In genomic region chr16:8806272-8806983, GRCh38 we compare ENCODE assay signal across 9 cellular contexts.
"Had no signal": no experiment of that assay in that cellular context is flagged by ENCODE, and none has a peak within 500 bp of the region (broad histone marks: within the 10 kb centered on the region; RNA-seq: fewer than 3 reads in every experiment).

No MANE protein-coding gene starts in this region.

- H3K4me3 ChIP-seq: gastroesophageal sphincter, heart right ventricle, neural progenitor cell, sigmoid colon had no signal

- H3K36me3 ChIP-seq: neural progenitor cell had no signal

- H3K27me3 ChIP-seq: gastroesophageal sphincter, heart right ventricle, neural progenitor cell, sigmoid colon had no signal

- H3K4me2 ChIP-seq: neural progenitor cell had no signal

- ATAC-seq: gastroesophageal sphincter, heart right ventricle had no signal

- H3K27ac ChIP-seq: gastroesophageal sphincter, heart right ventricle, neural progenitor cell, sigmoid colon had no signal

- H3K9ac ChIP-seq: neural progenitor cell had no signal

- H3K9me3 ChIP-seq: gastroesophageal sphincter, heart right ventricle, sigmoid colon had no signal

- H3K4me1 ChIP-seq: gastroesophageal sphincter, neural progenitor cell, sigmoid colon had no signal

- DNase-seq: activated CD4-positive, alpha-beta T cell treated with anti-CD3 and anti-CD28 coated beads, Interleukin-2, amount 50 U/mL, for 48 hours; activated CD4-positive, CD25-positive, alpha-beta regulatory T cell treated with anti-CD3 and anti-CD28 coated beads, Interleukin-2, amount 50 U/mL, for 72 hours; effector memory CD4-positive, alpha-beta T cell; heart right ventricle; naive B cell; sigmoid colon; stimulated activated CD4-positive, alpha-beta T cell treated with anti-CD3 and anti-CD28 coated beads, Interleukin-1b, Interleukin-23, amount 100 ng/mL, for 48 hours had no signal
